In the genomic region with DNA sequence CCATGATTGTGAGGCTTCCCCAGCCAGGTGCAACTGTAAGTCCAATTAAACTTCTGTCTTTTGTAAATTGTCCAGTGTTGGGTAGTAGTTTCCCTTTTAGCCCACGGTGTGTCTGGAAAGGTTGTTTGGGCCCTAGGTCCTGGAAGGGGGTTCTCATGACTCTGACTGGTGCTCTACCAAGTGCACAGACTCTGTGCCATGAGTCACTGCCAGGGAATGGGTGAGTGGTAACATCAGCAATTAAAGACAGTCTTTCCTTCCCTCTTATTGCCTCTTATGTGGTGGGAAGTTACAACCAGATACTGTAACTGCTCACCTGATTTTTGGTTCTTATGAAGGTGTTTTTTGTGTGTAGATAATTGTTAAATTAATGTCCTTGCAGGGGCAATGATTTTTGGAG, we compare ENCODE assay signal across 21 cellular contexts.
"Had no signal": no experiment of that assay in that cellular context is flagged by ENCODE, and none has a peak within 500 bp of the region (broad histone marks: within the 10 kb centered on the region; RNA-seq: fewer than 3 reads in every experiment).

No MANE protein-coding gene starts in this region.

- DNase-seq: cortex of kidney; dorsolateral prefrontal cortex; effector CD8-positive, alpha-beta T cell; glutamatergic neuron; kidney glomerular epithelial cell; mucosa of descending colon; naive thymus-derived CD8-positive, alpha-beta T cell; posterior cingulate gyrus; sigmoid colon; stimulated activated CD4-positive, alpha-beta T cell treated with anti-CD3 and anti-CD28 coated beads, Interleukin-12 subunit alpha, Interleukin-12 subunit beta, amount 100 ng/mL, for 4 hours; stimulated activated naive CD4-positive, alpha-beta T cell; stomach; substantia nigra; transverse colon had no signal

- H3K27me3 ChIP-seq: dorsolateral prefrontal cortex, gastroesophageal sphincter, hepatocyte, neutrophil, sigmoid colon, stomach, transverse colon had no signal

- H3K4me1 ChIP-seq: gastroesophageal sphincter, sigmoid colon, stomach, transverse colon had no signal

- H2AFZ ChIP-seq: hepatocyte had no signal

- H3K4me3 ChIP-seq: dorsolateral prefrontal cortex, gastroesophageal sphincter, hepatocyte, mucosa of descending colon, sigmoid colon, skin epidermis, stomach, thoracic aorta, transverse colon had no signal

- H3K9me3 ChIP-seq: neutrophil, sigmoid colon, thoracic aorta, transverse colon had no signal

- H3K4me2 ChIP-seq: hepatocyte had no signal

- H3K36me3 ChIP-seq: gastroesophageal sphincter, neutrophil, sigmoid colon, stomach, thoracic aorta, transverse colon had no signal

- ATAC-seq: esophagus mucosa; gastroesophageal sphincter; left lobe of liver; mucosa of descending colon; naive thymus-derived CD8-positive, alpha-beta T cell had no signal

- H3K27ac ChIP-seq: dorsolateral prefrontal cortex, gastroesophageal sphincter, hepatocyte, neutrophil, sigmoid colon, skin epidermis, stomach, thoracic aorta, transverse colon had no signal

- H3K79me2 ChIP-seq: hepatocyte had no signal
